ENCODE assay signal across 8 cellular contexts in genomic region chr5:131417240-131417869, GRCh38.
DNase-seq lines count a peak whose midpoint lies in the region; ATAC-seq and TF ChIP-seq lines count a peak whose summit lies in the region.

No MANE protein-coding gene starts in this region.

- TF ChIP-seq CTCF in AG10803 (conservative IDR thresholded peaks at IDR 0.05; ENCODE audit: low read length) = peak; percentile 85

- peak overlapping the region; percentile 80 for H3K27ac Mint-ChIP-seq in activated CD4-positive, alpha-beta memory T cell treated with anti-CD3 and anti-CD28 coated beads for 36 hours

- peak overlapping the region; percentile 49 for H3K4me3 Mint-ChIP-seq in activated CD4-positive, alpha-beta memory T cell treated with anti-CD3 and anti-CD28 coated beads for 36 hours

- no peak overlapping the region for H3K4me3 ChIP-seq in AG10803 (ENCODE audit: low read length)

- no peaks in the 10 kb centered on the region for H3K27me3 Mint-ChIP-seq in activated CD4-positive, alpha-beta memory T cell treated with anti-CD3 and anti-CD28 coated beads for 36 hours

- CTCF ChIA-PET in activated CD4-positive, alpha-beta memory T cell treated with anti-CD3 and anti-CD28 coated beads for 36 hours (lab: Charles Lee) = interaction anchor here (0.7 to 1.3 kb wide), 3 partner anchors 11 to 545 kb away, joined by 3 read pairs; no protein-coding TSS in a partner anchor

- ATAC-seq in GM18873 (IDR thresholded peaks at IDR 0.05; ENCODE audit: low FRiP score, unreplicated experiment) (peak; percentile 19), HG03439 (IDR thresholded peaks at IDR 0.05; ENCODE audit: unreplicated experiment) (peak; percentile 55)

- peaks cover 7% of the 10 kb centered on the region for H3K36me3 Mint-ChIP-seq in activated CD4-positive, alpha-beta memory T cell treated with anti-CD3 and anti-CD28 coated beads for 36 hours

- peaks cover 41% of the 10 kb centered on the region for H3K4me1 Mint-ChIP-seq in activated CD4-positive, alpha-beta memory T cell treated with anti-CD3 and anti-CD28 coated beads for 36 hours (ENCODE audit: low read depth)

- H3K9me3 Mint-ChIP-seq in activated CD4-positive, alpha-beta memory T cell treated with anti-CD3 and anti-CD28 coated beads for 36 hours = no peaks in the 10 kb centered on the region

- DNase-seq in AG10803 (ENCODE audit: low read depth) (peak; percentile 71), NCI-H748 (lab: John Stamatoyannopoulos, UW; ENCODE audit: unreplicated experiment) (peak; percentile 72), medulla oblongata (ENCODE audit: extremely low spot score) (peak; percentile 91)
- peak; percentile 88 for DNase-seq in activated CD4-positive, alpha-beta memory T cell treated with anti-CD3 and anti-CD28 coated beads for 36 hours
- DNase-seq in effector CD4-positive, alpha-beta T cell = peak; percentile 86
- DNase-seq in stimulated activated CD8-positive, alpha-beta memory T cell treated with anti-CD3 and anti-CD28 coated beads, Interleukin-15, amount 100 ng/mL, for 4 hours (ENCODE audit: low read depth in 2 of 2) = peak; percentile 44 to 71

- intact Hi-C loops in activated CD4-positive, alpha-beta memory T cell treated with anti-CD3 and anti-CD28 coated beads for 36 hours (cut with micrococcal nuclease) = loop anchor here (1.0 to 5.0 kb wide), 6 partner anchors 35 to 1310 kb away; partner anchors contain the start of gene LYRM7

- POLR2A ChIA-PET in activated CD4-positive, alpha-beta memory T cell treated with anti-CD3 and anti-CD28 coated beads for 36 hours (lab: Charles Lee) = interaction anchor here (0.8 kb wide), 1 partner anchor 353 kb away, joined by 3 read pairs; no protein-coding TSS in a partner anchor
